8 cellular contexts compared by ENCODE assay signal in genomic region chr15:89334510-89335288, GRCh38. TPM values are rescaled to one million over a fixed set of nuclear protein-coding genes. Genes with fewer than 3 reads are reported as not detected.
A peak's percentile ranks its signal among the peaks of the same experiment; 100 is the strongest.
DNase-seq lines count a peak whose midpoint lies in the region; TF ChIP-seq lines count a peak whose summit lies in the region.

TSS of gene POLG (minus strand) at chr15:89334824. CDS start at chr15:89333754, 1,070 bp downstream.

- H4K20me1 ChIP-seq in MM.1S (ENCODE audit: insufficient read depth, low read length), result peaks cover 9% of the 10 kb centered on the region

- peaks cover 37% of the 10 kb centered on the region for H3K4me1 Mint-ChIP-seq in nephron
- peaks cover 58% of the 10 kb centered on the region for H3K4me1 Mint-ChIP-seq in stimulated activated naive CD8-positive, alpha-beta T cell treated with anti-CD3 and anti-CD28 coated beads, Interleukin-15, Interleukin-2, amounts not matched to agents 100 ng/mL and 50 ng/mL, for 24 hours (ENCODE audit: low read depth)

- no peaks in the 10 kb centered on the region for H3K9me3 ChIP-seq in ES-I3 (ENCODE audit: control insufficient read depth, insufficient read depth, low read length)
- H3K9me3 ChIP-seq in HAP-1, result no peaks in the 10 kb centered on the region
- no peaks in the 10 kb centered on the region for H3K9me3 ChIP-seq in MM.1S (replicated peaks; ENCODE audit: insufficient read depth, low read length)

- peak within 1 kb of the TSS; percentile 93 for H3K4me3 ChIP-seq in HAP-1
- peak within 1 kb of the TSS; percentile 95 for H3K4me3 ChIP-seq in MM.1S (ENCODE audit: low read length)
- H3K4me3 ChIP-seq in fibroblast of the aortic adventitia (ENCODE audit: low read depth, low read length), result peak within 1 kb of the TSS; percentile 88

- H3K79me2 ChIP-seq in MM.1S (ENCODE audit: low read length), result peaks cover 46% of the 10 kb centered on the region

- H3K27me3 ChIP-seq in HAP-1 (ENCODE audit: low read depth) (no peaks in the 10 kb centered on the region), MM.1S (replicated peaks; ENCODE audit: insufficient read depth, low read length) (no peaks in the 10 kb centered on the region)

- H3K27ac Mint-ChIP-seq in nephron, result peak within 1 kb of the TSS; percentile 12 to 89 (median 69)
- H3K27ac Mint-ChIP-seq in stimulated activated naive CD8-positive, alpha-beta T cell treated with anti-CD3 and anti-CD28 coated beads, Interleukin-15, Interleukin-2, amounts not matched to agents 100 ng/mL and 50 ng/mL, for 24 hours, result peak within 1 kb of the TSS; percentile 97

- peaks cover 25% of the 10 kb centered on the region for H3K27me3 Mint-ChIP-seq in nephron (ENCODE audit: low read depth)
- H3K27me3 Mint-ChIP-seq in stimulated activated naive CD8-positive, alpha-beta T cell treated with anti-CD3 and anti-CD28 coated beads, Interleukin-15, Interleukin-2, amounts not matched to agents 100 ng/mL and 50 ng/mL, for 24 hours, result peaks cover 4% of the 10 kb centered on the region

- H3K9me3 Mint-ChIP-seq in nephron, result no peaks in the 10 kb centered on the region
- H3K9me3 Mint-ChIP-seq in stimulated activated naive CD8-positive, alpha-beta T cell treated with anti-CD3 and anti-CD28 coated beads, Interleukin-15, Interleukin-2, amounts not matched to agents 100 ng/mL and 50 ng/mL, for 24 hours, result no peaks in the 10 kb centered on the region

- peaks cover 15% of the 10 kb centered on the region for H3F3A ChIP-seq in MM.1S (ENCODE audit: insufficient read depth, low read length)

- in situ Hi-C loops in HAP-1 (cut with MboI; ENCODE audit: low sequenced_read_pairs), result no loop called here

- H3K36me3 ChIP-seq in ES-I3 (ENCODE audit: insufficient read depth, low read length), result peaks cover 18% of the 10 kb centered on the region
- H3K36me3 ChIP-seq in HAP-1 (replicated peaks), result peaks cover 46% of the 10 kb centered on the region
- H3K36me3 ChIP-seq in MM.1S (replicated peaks; ENCODE audit: insufficient read depth, low read length), result peaks cover 28% of the 10 kb centered on the region

- no peaks in the 10 kb centered on the region; the same call in 1 of the 2 replicates for H3K4me1 ChIP-seq in ES-I3 (ENCODE audit: insufficient read depth, low read length)
- peaks cover 25% of the 10 kb centered on the region for H3K4me1 ChIP-seq in HAP-1
- peaks cover 34% of the 10 kb centered on the region for H3K4me1 ChIP-seq in MM.1S (ENCODE audit: low read length)

- DNase-seq in HAP-1 (ENCODE audit: low spot score in 2 of 2) (peak; percentile 100), MM.1S (peak; percentile 99), SIG-M5 (lab: John Stamatoyannopoulos, UW) (peak; percentile 87), activated gamma-delta T cell (lab: John Stamatoyannopoulos, UW) (peak; percentile 97), fibroblast of the aortic adventitia (ENCODE audit: low read depth) (peak; percentile 99)

- TF ChIP-seq CTCF in MM.1S (IDR thresholded peaks at IDR 0.05; ENCODE audit: low read length), result no peak
- TF ChIP-seq CTCF in fibroblast of the aortic adventitia (IDR thresholded peaks at IDR 0.05; ENCODE audit: insufficient read depth, low read length), result no peak
- no peak for TF ChIP-seq CTCF in nephron (IDR thresholded peaks at IDR 0.05; ENCODE audit: unreplicated experiment in 3 of 3)

- peaks cover 30% of the 10 kb centered on the region for H3K36me3 Mint-ChIP-seq in nephron (ENCODE audit: low read depth)
- peaks cover 41% of the 10 kb centered on the region for H3K36me3 Mint-ChIP-seq in stimulated activated naive CD8-positive, alpha-beta T cell treated with anti-CD3 and anti-CD28 coated beads, Interleukin-15, Interleukin-2, amounts not matched to agents 100 ng/mL and 50 ng/mL, for 24 hours (ENCODE audit: low read depth)

- H2AFZ ChIP-seq in MM.1S (ENCODE audit: low read length), result peak within 1 kb of the TSS; percentile 84

- H3K27ac ChIP-seq in MM.1S (ENCODE audit: low read length), result peak within 1 kb of the TSS; percentile 70; the same call in 1 of the 2 replicates

- H3K9me2 ChIP-seq in MM.1S (replicated peaks; ENCODE audit: insufficient read depth, low read length), result no peaks in the 10 kb centered on the region

- H3K4me3 Mint-ChIP-seq in nephron, result peak within 1 kb of the TSS; percentile 91 to 93 (median 92)
- H3K4me3 Mint-ChIP-seq in stimulated activated naive CD8-positive, alpha-beta T cell treated with anti-CD3 and anti-CD28 coated beads, Interleukin-15, Interleukin-2, amounts not matched to agents 100 ng/mL and 50 ng/mL, for 24 hours, result peak within 1 kb of the TSS; percentile 88

- H3K9ac ChIP-seq in ES-I3 (ENCODE audit: low read depth, low read length) (peak within 1 kb of the TSS; percentile 74), MM.1S (ENCODE audit: low read length) (peak within 1 kb of the TSS; percentile 85)

- peak within 1 kb of the TSS; percentile 88 for H3K4me2 ChIP-seq in MM.1S (ENCODE audit: low read depth, low read length)

RNA-seq across cellular contexts. Expression of gene POLG, which starts in this region (rescaled TPM):
- 40.3 and 69.7 TPM in 2 replicates for total RNA-seq in fibroblast of the aortic adventitia (ENCODE audit: low replicate concordance)

Comparison
In these comparisons a context has a peak if more than half of its experiments do, and no peak if none do; other contexts are left out.
1. Peak in every context shown above with its lines: DNase-seq, H3K4me3 ChIP-seq and H3K27ac ChIP-seq.